Comparison of ENCODE assay signal across 8 cellular contexts in genomic region chr17:17749921-17750320, GRCh38.
DNase-seq lines count a peak whose midpoint lies in the region; TF ChIP-seq lines count a peak whose summit lies in the region.

No MANE protein-coding gene starts in this region.

- no peak for TF ChIP-seq CTCF in fibroblast of the aortic adventitia (IDR thresholded peaks at IDR 0.05; ENCODE audit: insufficient read depth, low read length)

- no peak overlapping the region for H3K4me3 ChIP-seq in fibroblast of the aortic adventitia (ENCODE audit: low read depth, low read length)

- H3K4me3 Mint-ChIP-seq in activated T-cell treated with anti-CD3 and anti-CD28 coated beads, Interleukin-2, amount 50 U/mL, for 24 hours, result peak overlapping the region; percentile 2

- H3K27me3 Mint-ChIP-seq in activated T-cell treated with anti-CD3 and anti-CD28 coated beads, Interleukin-2, amount 50 U/mL, for 24 hours, result no peaks in the 10 kb centered on the region

- peaks cover 6% of the 10 kb centered on the region for H3K36me3 Mint-ChIP-seq in activated T-cell treated with anti-CD3 and anti-CD28 coated beads, Interleukin-2, amount 50 U/mL, for 24 hours (ENCODE audit: low read depth)

- H3K9me3 Mint-ChIP-seq in activated T-cell treated with anti-CD3 and anti-CD28 coated beads, Interleukin-2, amount 50 U/mL, for 24 hours, result no peaks in the 10 kb centered on the region

- peak overlapping the region; percentile 93 for H3K27ac Mint-ChIP-seq in activated T-cell treated with anti-CD3 and anti-CD28 coated beads, Interleukin-2, amount 50 U/mL, for 24 hours

- peaks cover 60% of the 10 kb centered on the region for H3K4me1 Mint-ChIP-seq in activated T-cell treated with anti-CD3 and anti-CD28 coated beads, Interleukin-2, amount 50 U/mL, for 24 hours (ENCODE audit: low read depth)

- DNase-seq in NOMO-1 treated with DMSO at 0.1 percent for 48 hours (lab: John Stamatoyannopoulos, UW; ENCODE audit: unreplicated experiment), result peak; percentile 23
- no peak for DNase-seq in NOMO-1 treated with dmso at 0.1 percent for 144 hours (lab: John Stamatoyannopoulos, UW; ENCODE audit: unreplicated experiment)
- DNase-seq in NCI-H82 (lab: John Stamatoyannopoulos, UW), result peak; percentile 91
- peak; percentile 61 for DNase-seq in activated T-cell treated with anti-CD3 and anti-CD28 coated beads, Interleukin-2, amount 50 U/mL, for 24 hours
- peak; percentile 56 for DNase-seq in fibroblast of the aortic adventitia (ENCODE audit: low read depth)
- DNase-seq in stimulated activated CD4-positive, alpha-beta T cell treated with anti-CD3 and anti-CD28 coated beads, Interleukin-12 subunit alpha, Interleukin-12 subunit beta, amount 100 ng/mL, for 24 hours (ENCODE audit: low read depth in 2 of 2), result peak; percentile 16 to 29
- no peak for DNase-seq in T1000 (lab: John Stamatoyannopoulos, UW)
- DNase-seq in mesenteric fat pad (ENCODE audit: low spot score), result no peak

Comparison
In these comparisons a context has a peak if more than half of its experiments do, and no peak if none do; other contexts are left out.
1. DNase-seq: peak in NOMO-1 treated with DMSO at 0.1 percent for 48 hours (single experiment), NCI-H82 (single experiment), activated T-cell treated with anti-CD3 and anti-CD28 coated beads, Interleukin-2, amount 50 U/mL, for 24 hours (single experiment), fibroblast of the aortic adventitia (single experiment) and stimulated activated CD4-positive, alpha-beta T cell treated with anti-CD3 and anti-CD28 coated beads, Interleukin-12 subunit alpha, Interleukin-12 subunit beta, amount 100 ng/mL, for 24 hours (2 of 2); none in NOMO-1 treated with dmso at 0.1 percent for 144 hours (single experiment), T1000 (single experiment) and mesenteric fat pad (single experiment).